Comparison of ENCODE assay signal across 21 cellular contexts in the genomic region with DNA sequence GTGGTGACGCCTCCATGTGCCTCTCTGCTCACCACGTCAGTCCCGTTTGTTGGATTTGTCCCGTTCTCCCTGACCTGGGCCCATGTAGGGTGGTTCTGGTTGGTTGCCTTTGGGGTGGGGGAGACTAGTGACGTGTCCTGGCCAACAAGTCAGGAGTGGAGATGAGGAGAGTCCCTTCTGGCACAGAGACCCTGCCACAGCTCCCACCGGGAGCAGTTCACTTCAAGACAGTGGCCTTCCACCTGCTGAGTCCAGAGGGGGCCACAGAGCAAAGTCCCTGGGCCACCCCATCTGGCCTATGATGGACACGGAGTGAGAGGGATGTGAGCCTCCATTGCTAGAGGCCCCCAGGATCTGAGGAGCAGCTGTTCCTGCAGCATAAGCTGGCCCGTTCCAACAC.
DNase-seq lines count a peak whose midpoint lies in the region; ATAC-seq and TF ChIP-seq lines count a peak whose summit lies in the region.
"Had no signal": no experiment of that assay in that cellular context is flagged by ENCODE, and none has a peak within 500 bp of the region (broad histone marks: within the 10 kb centered on the region; RNA-seq: fewer than 3 reads in every experiment).

No MANE protein-coding gene starts in this region.

- H3K36me3 ChIP-seq in endodermal cell (ENCODE audit: control insufficient read depth, insufficient read depth, low read length), result no peaks in the 10 kb centered on the region
- H3K36me3 ChIP-seq: BE2C, BLaER1 had no signal

- H3K27ac Mint-ChIP-seq in endodermal cell (no peak overlapping the region), osteocyte (ENCODE audit: unreplicated experiment) (no peak overlapping the region)
- H3K27ac Mint-ChIP-seq: CD14-positive monocyte; CD4-positive, alpha-beta memory T cell; CD4-positive, CD25-positive, alpha-beta regulatory T cell; CD8-positive, alpha-beta memory T cell had no signal

- H3K27me3 Mint-ChIP-seq in endodermal cell (ENCODE audit: insufficient read depth) (peaks cover 2% of the 10 kb centered on the region), osteocyte (ENCODE audit: unreplicated experiment) (no peaks in the 10 kb centered on the region)
- H3K27me3 Mint-ChIP-seq: CD4-positive, alpha-beta memory T cell; CD4-positive, CD25-positive, alpha-beta regulatory T cell; CD8-positive, alpha-beta memory T cell had no signal

- no peak overlapping the region for H3K9ac ChIP-seq in endodermal cell (ENCODE audit: extremely low read depth, low read length, poor library complexity, severe bottlenecking)
- H3K9ac ChIP-seq: BLaER1 had no signal

- H3K4me3 Mint-ChIP-seq in endodermal cell, result no peak overlapping the region
- H3K4me3 Mint-ChIP-seq in osteocyte (ENCODE audit: unreplicated experiment), result no peak overlapping the region
- H3K4me3 Mint-ChIP-seq: CD4-positive, CD25-positive, alpha-beta regulatory T cell; CD8-positive, alpha-beta memory T cell had no signal

- H3K4me1 Mint-ChIP-seq in endodermal cell (peaks cover 4% of the 10 kb centered on the region), osteocyte (ENCODE audit: unreplicated experiment) (no peaks in the 10 kb centered on the region)
- H3K4me1 Mint-ChIP-seq: CD14-positive monocyte; CD4-positive, alpha-beta memory T cell; CD4-positive, CD25-positive, alpha-beta regulatory T cell; CD8-positive, alpha-beta memory T cell had no signal

- peaks cover 2% of the 10 kb centered on the region for H3K9me3 Mint-ChIP-seq in endodermal cell
- peaks cover 28% of the 10 kb centered on the region for H3K9me3 Mint-ChIP-seq in osteocyte (ENCODE audit: unreplicated experiment)

- no peaks in the 10 kb centered on the region for H3K27me3 ChIP-seq in endodermal cell (ENCODE audit: control insufficient read depth, insufficient read depth, low read length, poor library complexity, severe bottlenecking)
- H3K27me3 ChIP-seq: BE2C, BLaER1 had no signal

- no peaks in the 10 kb centered on the region for H3K9me3 ChIP-seq in endodermal cell (ENCODE audit: control insufficient read depth, low read length)
- H3K9me3 ChIP-seq: BE2C had no signal

- 91 to 92% methylated on average over 4 to 8 of the region's 8 CpGs for WGBS in endodermal cell (ENCODE audit: insufficient coverage in 1 of 2, insufficient read length in 1 of 2), 2 experiments

- peak; percentile 17 for DNase-seq in endodermal cell
- DNase-seq in mesenteric fat pad (ENCODE audit: low spot score), result peak; percentile 73
- DNase-seq in osteocyte (ENCODE audit: extremely low spot score, unreplicated experiment), result peak; percentile 54
- DNase-seq in activated CD4-positive, alpha-beta T cell treated with anti-CD3 and anti-CD28 coated beads, Interleukin-2, amount 50 U/mL, for 1 hour, result no peak
- DNase-seq: 8988T; ACHN; BE2C; C1 segment of cervical spinal cord; CD4-positive, alpha-beta memory T cell; CD4-positive, CD25-positive, alpha-beta regulatory T cell; CD8-positive, alpha-beta memory T cell; COR-L47; DMS 273 treated with DMSO at 0.1 percent for 48 hours; DMS79; DND-41; EL; GDM1 had no signal

- no peaks in the 10 kb centered on the region for H3K4me1 ChIP-seq in endodermal cell (ENCODE audit: control insufficient read depth, insufficient read depth, low read length)
- H3K4me1 ChIP-seq: BE2C had no signal

- TF ChIP-seq CTCF in endodermal cell (conservative IDR thresholded peaks at IDR 0.05), result no peak
- no peak for TF ChIP-seq CTCF in osteocyte (IDR thresholded peaks at IDR 0.05)

- H3K36me3 Mint-ChIP-seq in endodermal cell (ENCODE audit: low read depth) (peaks cover 1% of the 10 kb centered on the region), osteocyte (ENCODE audit: unreplicated experiment) (peaks cover 2% of the 10 kb centered on the region)
- H3K36me3 Mint-ChIP-seq: CD14-positive monocyte; CD4-positive, alpha-beta memory T cell; CD4-positive, CD25-positive, alpha-beta regulatory T cell; CD8-positive, alpha-beta memory T cell had no signal

- no peak for ATAC-seq in HG02588 (IDR thresholded peaks at IDR 0.05; ENCODE audit: unreplicated experiment)
- ATAC-seq: GM12878 had no signal

- no peak overlapping the region for H3K27ac ChIP-seq in endodermal cell (ENCODE audit: low read depth, low read length)
- H3K27ac ChIP-seq: BLaER1 had no signal

- no peak overlapping the region for H3K4me3 ChIP-seq in endodermal cell (ENCODE audit: low read length)
- H3K4me3 ChIP-seq: BLaER1, GM12878 had no signal
